12 cellular contexts compared by ENCODE assay signal in the genomic region with DNA sequence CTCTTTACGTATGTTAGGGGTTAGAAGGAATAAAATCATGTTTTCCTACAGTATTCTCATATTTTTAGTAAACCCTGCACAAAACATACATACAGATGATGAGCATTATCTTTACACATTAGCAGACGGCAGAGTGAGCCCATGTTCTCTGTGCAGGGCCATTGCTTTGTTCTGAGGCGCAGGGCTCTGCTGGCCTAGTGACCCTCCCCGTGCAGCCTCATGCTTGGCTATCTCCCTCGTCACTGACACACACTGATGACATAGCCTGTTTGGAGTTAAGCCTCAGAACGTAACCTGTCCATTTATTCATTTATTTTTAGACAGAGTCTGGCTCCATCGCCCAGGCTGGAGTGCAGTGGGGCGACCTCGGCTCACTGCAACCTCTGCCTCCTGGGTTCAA.
DNase-seq lines count a peak whose midpoint lies in the region; ATAC-seq and TF ChIP-seq lines count a peak whose summit lies in the region.
"Had no signal": no experiment of that assay in that cellular context is flagged by ENCODE, and none has a peak within 500 bp of the region (broad histone marks: within the 10 kb centered on the region; RNA-seq: fewer than 3 reads in every experiment).

No MANE protein-coding gene starts in this region.

- intact Hi-C loops in ascending aorta (cut with DNase I), result loop anchor here (5.0 to 10.0 kb wide), 2 partner anchors 172 to 325 kb away; no protein-coding TSS in a partner anchor
- intact Hi-C loops in left cardiac atrium (cut with DNase I), result no loop called here
- intact Hi-C loops in stomach (cut with DNase I; ENCODE audit: low total_unique reads), result no loop called here

- H3K4me1 ChIP-seq in ascending aorta, result peaks cover 10 to 20% of the 10 kb centered on the region in 2 donors
- peaks cover 14 to 33% (median 23%) of the 10 kb centered on the region in 4 donors for H3K4me1 ChIP-seq in stomach

- H3K36me3 ChIP-seq in ascending aorta (no peaks in the 10 kb centered on the region), stomach (no peaks in the 10 kb centered on the region)
- H3K36me3 ChIP-seq: neural progenitor cell had no signal

- H3K27me3 ChIP-seq in ascending aorta, result no peaks in the 10 kb centered on the region
- H3K27me3 ChIP-seq in stomach, result no peaks in the 10 kb centered on the region
- H3K27me3 ChIP-seq: neural progenitor cell had no signal

- 75 to 94% (median 90%) methylated on average over 9 of the region's 9 CpGs for WGBS in stomach, 5 donors

- H3K27ac ChIP-seq in ascending aorta (peak overlapping the region; percentile 59 to 80), stomach (peak overlapping the region in 4 of 5 donors; percentile 71 to 83 (median 78))
- H3K27ac ChIP-seq: neural progenitor cell, SK-N-MC had no signal

- peak in 1 of 2 donors; percentile 71 for ATAC-seq in left cardiac atrium
- ATAC-seq in GM21515 (IDR thresholded peaks at IDR 0.05; ENCODE audit: unreplicated experiment), result no peak
- ATAC-seq in GM18909 (IDR thresholded peaks at IDR 0.05; ENCODE audit: poor library complexity, unreplicated experiment), result no peak

- TF ChIP-seq CTCF in ascending aorta (IDR thresholded peaks at IDR 0.05), result no peak
- TF ChIP-seq CTCF in stomach (IDR thresholded peaks at IDR 0.05), result no peak

- H3K4me3 ChIP-seq in ascending aorta (no peak overlapping the region), stomach (no peak overlapping the region)
- H3K4me3 ChIP-seq: neural progenitor cell, SK-N-MC had no signal

- H3K9me3 ChIP-seq in ascending aorta, result no peaks in the 10 kb centered on the region
- H3K9me3 ChIP-seq in stomach, result no peaks in the 10 kb centered on the region

- DNase-seq in NCI-H510A treated with DMSO at 0.1 percent for 48 hours (lab: John Stamatoyannopoulos, UW), result peak; percentile 21
- no peak for DNase-seq in NCI-H510A (lab: John Stamatoyannopoulos, UW)
- DNase-seq in ascending aorta (ENCODE audit: low spot score in 2 of 2), result no peak
- DNase-seq in left cardiac atrium, result peak; percentile 27
- no peak for DNase-seq in stomach
- DNase-seq in COR-L47 (lab: John Stamatoyannopoulos, UW), result no peak
- DNase-seq: activated CD8-positive, alpha-beta memory T cell treated with anti-CD3 and anti-CD28 coated beads, Interleukin-2, amount 50 U/mL, for 4 hours; cerebellar nuclear complex had no signal

- no peak for TF ChIP-seq POLR2A in stomach (IDR thresholded peaks at IDR 0.05)

- no peak for TF ChIP-seq EP300 in stomach (IDR thresholded peaks at IDR 0.05)

Comparison
In these comparisons a context has a peak if more than half of its experiments do, and no peak if none do; other contexts are left out.
1. DNase-seq: peak in NCI-H510A treated with DMSO at 0.1 percent for 48 hours (single experiment) and left cardiac atrium (single experiment); none in NCI-H510A (single experiment), ascending aorta (0 of 2), stomach (single experiment) and COR-L47 (single experiment).